ENCODE assay signal across 10 cellular contexts in genomic region chr13:111177803-111178389, GRCh38.
A peak's percentile ranks its signal among the peaks of the same experiment; 100 is the strongest.
DNase-seq lines count a peak whose midpoint lies in the region; ATAC-seq and TF ChIP-seq lines count a peak whose summit lies in the region.
"Had no signal": no experiment of that assay in that cellular context is flagged by ENCODE, and none has a peak within 500 bp of the region (broad histone marks: within the 10 kb centered on the region; RNA-seq: fewer than 3 reads in every experiment).

No MANE protein-coding gene starts in this region.

- peaks cover 43% of the 10 kb centered on the region for H3K4me1 ChIP-seq in upper lobe of right lung

- H3K27ac ChIP-seq in dorsolateral prefrontal cortex (peak overlapping the region; percentile 65 to 95 (median 87)), upper lobe of right lung (peak overlapping the region; percentile 63)

- peaks cover 83% of the 10 kb centered on the region for H3K4me1 Mint-ChIP-seq in activated T-cell treated with anti-CD3 and anti-CD28 coated beads, Interleukin-2, amount 50 U/mL, for 24 hours (ENCODE audit: low read depth)

- H3K36me3 ChIP-seq in upper lobe of right lung, result peaks cover 5% of the 10 kb centered on the region

- ATAC-seq in upper lobe of right lung, result peak; percentile 53
- ATAC-seq in HG02642 (IDR thresholded peaks at IDR 0.05; ENCODE audit: poor library complexity, unreplicated experiment), result no peak
- ATAC-seq in HG02763 (IDR thresholded peaks at IDR 0.05; ENCODE audit: unreplicated experiment), result no peak
- ATAC-seq in GM19452 (IDR thresholded peaks at IDR 0.05; ENCODE audit: unreplicated experiment), result no peak
- ATAC-seq: K562 had no signal

- DNase-seq in activated T-cell treated with anti-CD3 and anti-CD28 coated beads, Interleukin-2, amount 50 U/mL, for 24 hours, result no peak
- DNase-seq in activated T-cell treated with anti-CD3 and anti-CD28 coated beads, Interleukin-2, amount 50 U/mL, for 48 hours, result no peak
- no peak for DNase-seq in dorsolateral prefrontal cortex
- peak; percentile 69 for DNase-seq in myocyte (ENCODE audit: low read depth)
- no peak for DNase-seq in upper lobe of right lung
- DNase-seq: COR-L47 had no signal

- TF ChIP-seq CTCF in dorsolateral prefrontal cortex (IDR thresholded peaks at IDR 0.05 in 54 of 56, conservative IDR thresholded peaks at IDR 0.05 in 2 of 56; ENCODE audit: low read depth in 1 of 56, partially characterized antibody in 56 of 56) (no peak), upper lobe of right lung (IDR thresholded peaks at IDR 0.05) (no peak)

- H3K4me3 ChIP-seq in dorsolateral prefrontal cortex, result peak overlapping the region in 14 of 59 donors; percentile 2 to 35 (median 14)
- H3K4me3 ChIP-seq in upper lobe of right lung, result no peak overlapping the region
- H3K4me3 ChIP-seq: K562 had no signal

- H3K9me3 Mint-ChIP-seq in activated T-cell treated with anti-CD3 and anti-CD28 coated beads, Interleukin-2, amount 50 U/mL, for 24 hours, result peaks cover 3% of the 10 kb centered on the region

- no peaks in the 10 kb centered on the region for H3K27me3 Mint-ChIP-seq in activated T-cell treated with anti-CD3 and anti-CD28 coated beads, Interleukin-2, amount 50 U/mL, for 24 hours

- no peak overlapping the region for H3K4me3 Mint-ChIP-seq in activated T-cell treated with anti-CD3 and anti-CD28 coated beads, Interleukin-2, amount 50 U/mL, for 24 hours

- H3K9me3 ChIP-seq in upper lobe of right lung, result no peaks in the 10 kb centered on the region

- peaks cover 83% of the 10 kb centered on the region for H3K36me3 Mint-ChIP-seq in activated T-cell treated with anti-CD3 and anti-CD28 coated beads, Interleukin-2, amount 50 U/mL, for 24 hours (ENCODE audit: low read depth)

- H3K27me3 ChIP-seq in dorsolateral prefrontal cortex (no peaks in the 10 kb centered on the region), upper lobe of right lung (no peaks in the 10 kb centered on the region)

- peak overlapping the region; percentile 88 for H3K27ac Mint-ChIP-seq in activated T-cell treated with anti-CD3 and anti-CD28 coated beads, Interleukin-2, amount 50 U/mL, for 24 hours

- intact Hi-C loops in dorsolateral prefrontal cortex (cut with DNase I), result loop anchor here in 1 of 2 donors (5.0 kb wide), 1 partner anchor 34 kb away; no protein-coding TSS in a partner anchor
- intact Hi-C loops in upper lobe of right lung (cut with DNase I), result no loop called here
